22 cellular contexts compared by ENCODE assay signal in genomic region chr17:45930420-45930951, GRCh38. TPM values are rescaled to one million over a fixed set of nuclear protein-coding genes. Genes with fewer than 3 reads are reported as not detected.
DNase-seq lines count a peak whose midpoint lies in the region; ATAC-seq, FAIRE-seq and TF ChIP-seq lines count a peak whose summit lies in the region.
"Had no signal": no experiment of that assay in that cellular context is flagged by ENCODE, and none has a peak within 500 bp of the region (broad histone marks: within the 10 kb centered on the region; RNA-seq: fewer than 3 reads in every experiment).

No MANE protein-coding gene starts in this region.

- TF ChIP-seq POLR2A in HepG2 (IDR thresholded peaks at IDR 0.05; ENCODE audit: insufficient read depth in 1 of 2, low read depth in 2 of 2, low read length in 2 of 2) (no peak), right lobe of liver (IDR thresholded peaks at IDR 0.05) (no peak), K562 (conservative IDR thresholded peaks at IDR 0.05) (no peak)

- H3K27ac ChIP-seq in HepG2 (ENCODE audit: extremely low read length, insufficient read depth, low read length): no peak overlapping the region
- H3K27ac ChIP-seq in right lobe of liver: no peak overlapping the region
- no peak overlapping the region for H3K27ac ChIP-seq in K562 (ENCODE audit: extremely low read depth, low read depth, low read length)
- H3K27ac ChIP-seq in psoas muscle: peak overlapping the region; percentile 65
- peak overlapping the region; percentile 13 for H3K27ac ChIP-seq in substantia nigra (ENCODE audit: low read depth, low read length, poor library complexity, severe bottlenecking)
- H3K27ac ChIP-seq: BLaER1 treated with 17β-estradiol and CSF1 and Interleukin-3, amounts not matched to agents 10 nM and 100 nM had no signal

- peaks cover 0 to 4% of the 10 kb centered on the region in 2 experiments; a peak in 1 of 5 replicates for H3K36me3 ChIP-seq in HepG2 (replicated peaks in 1 of 2; ENCODE audit: control insufficient read depth in 1 of 2, insufficient read depth in 2 of 2, low read length in 2 of 2)
- peaks cover 0 to 12% (median 5%) of the 10 kb centered on the region in 4 donors for H3K36me3 ChIP-seq in right lobe of liver
- H3K36me3 ChIP-seq in K562 (ENCODE audit: control insufficient read depth, insufficient read depth, low read length): no peaks in the 10 kb centered on the region
- H3K36me3 ChIP-seq in psoas muscle (ENCODE audit: insufficient read depth in 1 of 2, low read depth in 1 of 2): no peaks in the 10 kb centered on the region
- H3K36me3 ChIP-seq: BE2C; BLaER1 treated with 17β-estradiol and CSF1 and Interleukin-3, amounts not matched to agents 10 nM and 100 nM had no signal

- FAIRE-seq in HepG2 (lab: Jason Lieb, UNC) (no peak), K562 (lab: Jason Lieb, UNC) (no peak)
- FAIRE-seq: D721Med, GM12878, GM19239 had no signal

- TF ChIP-seq RAD21 in HepG2 (CRISPR knock-in tag; IDR thresholded peaks at IDR 0.05) (no peak), K562 (CRISPR knock-in tag; conservative IDR thresholded peaks at IDR 0.05 in 1 of 2, IDR thresholded peaks at IDR 0.05 in 1 of 2) (no peak)

- TF ChIP-seq CTCF in HepG2 (CRISPR knock-in tag; IDR thresholded peaks at IDR 0.05) (no peak), right lobe of liver (IDR thresholded peaks at IDR 0.05) (no peak), K562 (IDR thresholded peaks at IDR 0.05 in 2 of 3, conservative IDR thresholded peaks at IDR 0.05 in 1 of 3; ENCODE audit: insufficient read depth in 2 of 3, low read depth in 1 of 3, low read length in 3 of 3) (no peak), psoas muscle (IDR thresholded peaks at IDR 0.05) (no peak)

- DNase-seq in HepG2 (ENCODE audit: low spot score): no peak
- DNase-seq in right lobe of liver: no peak
- peak in 3 of 4 experiments; percentile 19 to 49 (median 42) for DNase-seq in K562 (ENCODE audit: extremely low read depth in 1 of 4, low spot score in 3 of 4)
- no peak for DNase-seq in psoas muscle
- no peak for DNase-seq in substantia nigra (lab: John Stamatoyannopoulos, UW)
- no peak for DNase-seq in SHP77 (lab: John Stamatoyannopoulos, UW)
- DNase-seq in EL: no peak
- DNase-seq in AML-193 (lab: John Stamatoyannopoulos, UW): no peak
- DNase-seq: BE2C; CD4-positive, alpha-beta T cell; CD8-positive, alpha-beta memory T cell; DMS153; DND-41; GDM1; H9 had no signal

- CTCF ChIA-PET in HepG2 (lab: Yijun Ruan, JAX; ENCODE audit: low intra/inter-chr PET ratio, low total read pairs) (no interaction called here), K562 (lab: Yijun Ruan, JAX; ENCODE audit: low intra/inter-chr PET ratio) (no interaction called here)

- no peak overlapping the region for H3K9ac ChIP-seq in HepG2 (ENCODE audit: insufficient read depth, low read depth, low read length)
- peak overlapping the region in 1 of 2 experiments; percentile 63; a peak in 2 of 4 replicates for H3K9ac ChIP-seq in K562 (ENCODE audit: insufficient read depth in 1 of 2, low read depth in 2 of 2, low read length in 2 of 2)
- H3K9ac ChIP-seq: BLaER1 treated with 17β-estradiol and CSF1 and Interleukin-3, amounts not matched to agents 10 nM and 100 nM had no signal

- no peaks in the 10 kb centered on the region for H3K9me1 ChIP-seq in K562 (ENCODE audit: control insufficient read depth, insufficient read depth, low read length)

- no peaks in the 10 kb centered on the region; the same call in 1 of the 2 replicates for H4K20me1 ChIP-seq in HepG2 (ENCODE audit: insufficient read depth, low read length)
- H4K20me1 ChIP-seq in K562 (replicated peaks; ENCODE audit: control insufficient read depth, insufficient read depth, low read length): no peaks in the 10 kb centered on the region
- H4K20me1 ChIP-seq: BLaER1 treated with 17β-estradiol and CSF1 and Interleukin-3, amounts not matched to agents 10 nM and 100 nM had no signal

- TF ChIP-seq EP300 in HepG2 (IDR thresholded peaks at IDR 0.05; ENCODE audit: low read depth in 2 of 2, low read length in 2 of 2) (no peak), HepG2 (CRISPR knock-in tag; IDR thresholded peaks at IDR 0.05; ENCODE audit: borderline replicate concordance) (no peak), K562 (IDR thresholded peaks at IDR 0.05; ENCODE audit: low read length) (no peak)

- H3K9me3 ChIP-seq in HepG2 (ENCODE audit: low read length) (no peaks in the 10 kb centered on the region), right lobe of liver (peaks cover 0 to 3% (median 0%) of the 10 kb centered on the region in 4 donors), K562 (replicated peaks; ENCODE audit: control insufficient read depth, insufficient read depth, low read depth, low read length) (no peaks in the 10 kb centered on the region), psoas muscle (peaks cover 14% of the 10 kb centered on the region)
- H3K9me3 ChIP-seq: BE2C; BLaER1 treated with 17β-estradiol and CSF1 and Interleukin-3, amounts not matched to agents 10 nM and 100 nM had no signal

- H3K4me2 ChIP-seq in HepG2 (ENCODE audit: low read depth, low read length) (no peak overlapping the region), K562 (ENCODE audit: insufficient read depth, low read length) (peak overlapping the region; percentile 60)
- H3K4me2 ChIP-seq: BLaER1 treated with 17β-estradiol and CSF1 and Interleukin-3, amounts not matched to agents 10 nM and 100 nM; GM23338 had no signal

- H3K27me3 ChIP-seq in HepG2 (ENCODE audit: control insufficient read depth in 1 of 2, insufficient read depth in 2 of 2, low read length in 2 of 2): no peaks in the 10 kb centered on the region; a peak in 1 of 5 replicates
- H3K27me3 ChIP-seq in right lobe of liver: no peaks in the 10 kb centered on the region
- peaks cover 8 to 10% of the 10 kb centered on the region in 2 experiments for H3K27me3 ChIP-seq in K562 (ENCODE audit: control insufficient read depth in 2 of 2, insufficient read depth in 2 of 2, low read length in 2 of 2)
- H3K27me3 ChIP-seq in psoas muscle (ENCODE audit: insufficient read depth in 3 of 3, low read length in 2 of 3): no peaks in the 10 kb centered on the region
- H3K27me3 ChIP-seq: BE2C; BLaER1 treated with 17β-estradiol and CSF1 and Interleukin-3, amounts not matched to agents 10 nM and 100 nM had no signal

- H3K4me1 ChIP-seq in HepG2 (ENCODE audit: insufficient read depth, low read length) (peaks cover 68% of the 10 kb centered on the region), right lobe of liver (peaks cover 0 to 51% (median 3%) of the 10 kb centered on the region in 4 donors), K562 (replicated peaks in 1 of 2; ENCODE audit: control insufficient read depth in 2 of 2, insufficient read depth in 2 of 2, low read length in 2 of 2) (peaks cover 0 to 3% of the 10 kb centered on the region in 2 experiments; a peak in 2 of 5 replicates), psoas muscle (peaks cover 16% of the 10 kb centered on the region)
- H3K4me1 ChIP-seq: BE2C; BLaER1 treated with 17β-estradiol and CSF1 and Interleukin-3, amounts not matched to agents 10 nM and 100 nM had no signal

- WGBS in HepG2 (ENCODE audit: low lambda C conversion rate): 94% methylated on average over 8 of the region's 8 CpGs
- WGBS in right lobe of liver (ENCODE audit: insufficient coverage, low coverage, low lambda C conversion rate, missing lambda C conversion rate): 76% methylated on average over 7 of the region's 8 CpGs
- WGBS in K562 (ENCODE audit: insufficient coverage, low coverage, missing lambda C conversion rate): 26% methylated on average over 8 of the region's 8 CpGs
- 31 to 72% (median 36%) methylated on average over 8 of the region's 8 CpGs for WGBS in psoas muscle, 3 donors

- intact Hi-C loops in HepG2 (cut with micrococcal nuclease; ENCODE audit: unreplicated experiment) (no loop called here), right lobe of liver (cut with DNase I) (no loop called here), K562 (cut with micrococcal nuclease) (no loop called here), psoas muscle (cut with DNase I) (no loop called here)

- in situ Hi-C loops in HepG2 (cut with HindIII; ENCODE audit: extremely low pct_ligation_motif_present, low pct_unique_long_range_greater_than_20kb): loop anchor here (10.0 kb wide), 1 partner anchor 56 kb away; no protein-coding TSS in a partner anchor
- in situ Hi-C loops in K562 (cut with MboI): no loop called here

- ATAC-seq in HepG2: no peak
- ATAC-seq in right lobe of liver: no peak
- peak; percentile 84 for ATAC-seq in K562
- peak; percentile 59 to 76 (median 73) for ATAC-seq in psoas muscle
- ATAC-seq: GM12878, GM23338, HCT116 had no signal

- H3K79me2 ChIP-seq in HepG2 (ENCODE audit: insufficient read depth, low read length) (peaks cover 21% of the 10 kb centered on the region), K562 (ENCODE audit: control insufficient read depth, insufficient read depth, low read length) (no peaks in the 10 kb centered on the region)

- H2AFZ ChIP-seq in HepG2 (ENCODE audit: low read length) (no peak overlapping the region), K562 (ENCODE audit: low read depth, low read length) (peak overlapping the region; percentile 88)
- H2AFZ ChIP-seq: GM23338 had no signal

- H3K4me3 ChIP-seq in HepG2 (replicated peaks in 1 of 3; ENCODE audit: insufficient read depth in 1 of 3, low read depth in 2 of 3, low read length in 3 of 3) (no peak overlapping the region), right lobe of liver (no peak overlapping the region), K562 (no peak overlapping the region), psoas muscle (peak overlapping the region; percentile 33)
- H3K4me3 ChIP-seq: BLaER1 treated with 17β-estradiol and CSF1 and Interleukin-3, amounts not matched to agents 10 nM and 100 nM; GM12878; GM23338 had no signal

- POLR2A ChIA-PET in HepG2 (lab: Yijun Ruan, JAX): no interaction called here
- POLR2A ChIA-PET in K562 (lab: Yijun Ruan, JAX): interaction anchor here (0.6 to 1.3 kb wide), 4 partner anchors 9 to 18 kb away, joined by 3 to 6 read pairs (median 4); no protein-coding TSS in a partner anchor

- BruUV-seq in HepG2 (replicated peaks; lab: Mats Ljungman, UMichigan) (no TSS peak), K562 (replicated peaks; lab: Mats Ljungman, UMichigan) (no TSS peak)

RNA-seq across cellular contexts. Expression of gene MAPT, which starts 36.1 kb away (rescaled TPM):
- total RNA-seq in HepG2 (2016; rRNA removed; fragmentation: Illumina TruSeq; extraction: Trizol) (2.1 and 3.6 TPM in 2 replicates), right lobe of liver (1 to 10 TPM in 2 of 6 experiments, under 1 TPM in 4; 0.39 to 4.9 (median 0.59) TPM), K562 (2014; rRNA removed) (0.45 and 0.54 TPM in 2 replicates), K562 (2014; rRNA removed; fragmentation: Illumina TruSeq; extraction: Trizol) (0.16 and 0.18 TPM in 2 replicates), K562 (2015; rRNA removed; fragmentation: Illumina TruSeq; extraction: Trizol) (0.29 and 0.49 TPM in 2 replicates), K562 (2021) (0.83 and 1.1 TPM in 2 replicates), psoas muscle (100 to 1,000 TPM; 104 to 253 (median 170) TPM)
- 2.0 and 2.2 TPM in 2 replicates for total RNA-seq in HepG2 (2016; cell fraction: cytosol; rRNA removed; fragmentation: Illumina TruSeq; extraction: Trizol; ENCODE audit: low read depth)
- 1.7 and 2.4 TPM in 2 replicates for total RNA-seq in HepG2 (2016; cell fraction: insoluble cytoplasmic fraction; rRNA removed; fragmentation: Illumina TruSeq; extraction: Trizol)
- 2.1 and 2.3 TPM in 2 replicates for total RNA-seq in HepG2 (2016; cell fraction: membrane; rRNA removed; fragmentation: Illumina TruSeq; extraction: Trizol)
- total RNA-seq in HepG2 (2016; cell fraction: nucleus; rRNA removed; fragmentation: Illumina TruSeq; extraction: Trizol): 1.8 and 2.7 TPM in 2 replicates
- polyA plus RNA-seq in HepG2 (2011; rRNA removed) (2.8 and 3.3 TPM in 2 replicates), K562 (2011; rRNA removed) (0.31 and 0.36 TPM in 2 replicates), K562 (2014; fragmentation: Illumina TruSeq; extraction: Trizol) (0.58 and 1.1 TPM in 2 replicates), K562 (2014; fragmentation: Nextera tagmentation; extraction: Ambion mirVana) (under 1 TPM; 0.04 to 0.14 TPM), K562 (2014; rRNA removed) (0.45 and 0.90 TPM in 2 replicates), psoas muscle (10 to 100 TPM; 16.0 to 61.3 (median 43.9) TPM)
- polyA plus RNA-seq in HepG2 (2011; cell fraction: cytosol; rRNA removed): 1.4 and 1.9 TPM in 2 replicates
- 3.1 and 3.6 TPM in 2 replicates for polyA plus RNA-seq in HepG2 (2011; cell fraction: nucleus; rRNA removed)
- polyA plus RNA-seq in HepG2 (2012): 3.8 and 7.8 TPM in 2 replicates
- 6.6 and 6.7 TPM in 2 replicates for polyA plus RNA-seq in HepG2 (2016; cell fraction: cytosol; fragmentation: Illumina TruSeq; extraction: Trizol; ENCODE audit: low read depth)
- polyA plus RNA-seq in HepG2 (2016; cell fraction: insoluble cytoplasmic fraction; fragmentation: Illumina TruSeq; extraction: Trizol; ENCODE audit: low read depth): 4.1 and 6.8 TPM in 2 replicates
- polyA plus RNA-seq in HepG2 (2016; cell fraction: membrane; fragmentation: Illumina TruSeq; extraction: Trizol; ENCODE audit: low read depth): 4.0 and 5.5 TPM in 2 replicates
- 3.8 and 5.1 TPM in 2 replicates for polyA plus RNA-seq in HepG2 (2016; cell fraction: nucleus; fragmentation: Illumina TruSeq; extraction: Trizol; ENCODE audit: insufficient read depth, low read depth)
- polyA minus RNA-seq in HepG2 (2011; rRNA and poly(A)+ RNA removed; ENCODE audit: low replicate concordance): 2.0 and 2.7 TPM in 2 replicates
- 0.97 and 2.1 TPM in 2 replicates for polyA minus RNA-seq in HepG2 (2011; cell fraction: cytosol; rRNA and poly(A)+ RNA removed)
- 1.4 and 1.7 TPM in 2 replicates for polyA minus RNA-seq in HepG2 (2011; cell fraction: nucleus; rRNA and poly(A)+ RNA removed)
- total RNA-seq in K562 (2011; cell fraction: chromatin; rRNA removed; ENCODE audit: low replicate concordance): 2.1 and 2.2 TPM in 2 replicates
- 0.92 and 1.2 TPM in 2 replicates for total RNA-seq in K562 (2011; cell fraction: nucleolus; rRNA removed)
- total RNA-seq in K562 (2011; cell fraction: nucleoplasm; rRNA removed): 1.1 and 1.5 TPM in 2 replicates
- 0.15 and 0.31 TPM in 2 replicates for polyA plus RNA-seq in K562 (2011; cell fraction: cytosol; rRNA removed)
- 0.32 and 0.47 TPM in 2 replicates for polyA plus RNA-seq in K562 (2011; cell fraction: nucleus; rRNA removed)
- polyA plus RNA-seq in K562 (2012): 1.9 and 4.6 TPM in 2 replicates
- 0.35 and 0.42 TPM in 2 replicates for polyA minus RNA-seq in K562 (2011; rRNA and poly(A)+ RNA removed)
- 0.36 and 0.86 TPM in 2 replicates for polyA minus RNA-seq in K562 (2011; cell fraction: cytosol; rRNA and poly(A)+ RNA removed)
- 0.40 and 0.44 TPM in 2 replicates for polyA minus RNA-seq in K562 (2011; cell fraction: nucleus; rRNA and poly(A)+ RNA removed)
- polyA plus RNA-seq: CD14-positive monocyte had no signal

Comparison
In these comparisons a context has a peak if more than half of its experiments do, and no peak if none do; other contexts are left out.
1. ATAC-seq: peak in K562 (single experiment) and psoas muscle (4 of 4); none in HepG2 (single experiment) and right lobe of liver (0 of 4).
2. DNase-seq: peak in K562 (3 of 4); none in HepG2 (single experiment), right lobe of liver (0 of 3), psoas muscle (0 of 2), substantia nigra (0 of 49), SHP77 (0 of 2), EL (single experiment) and AML-193 (0 of 2).
3. H3K27ac ChIP-seq: peak in psoas muscle (single experiment) and substantia nigra (single experiment); none in HepG2 (single experiment), right lobe of liver (0 of 3) and K562 (single experiment).
4. RNA of gene MAPT, which starts 36.1 kb away (total RNA-seq): 104 to 253 TPM in psoas muscle; 1.7 to 3.6 TPM in HepG2, 0.39 to 4.9 TPM in right lobe of liver and 0.16 to 2.2 TPM in K562; every median in the first group is over 10 times any median in the second.
5. Of the 241 proteins assayed by ChIP-seq in both HepG2 and K562: peak only in HepG2: none; only in K562: ADNP, DPF2, HDAC2, KDM1A, MAFF, MAFG and 4 more; in both: none; in neither: 229; mixed calls (peak in some experiments, not most) for 2.